8 cellular contexts compared by ENCODE assay signal in genomic region chr4:71187399-71188196, GRCh38.
DNase-seq lines count a peak whose midpoint lies in the region; ATAC-seq and TF ChIP-seq lines count a peak whose summit lies in the region.

No MANE protein-coding gene starts in this region.

- peak; percentile 42 for ATAC-seq in left ventricle myocardium superior

- 1% methylated on average over 29 of the region's 46 CpGs for WGBS in prostate gland

- H3K27ac ChIP-seq in prostate gland = peak overlapping the region; percentile 61 to 72

- intact Hi-C loops in left ventricle myocardium superior (cut with micrococcal nuclease) = no loop called here
- intact Hi-C loops in prostate gland (cut with DNase I) = no loop called here

- no peaks in the 10 kb centered on the region for H3K9me3 Mint-ChIP-seq in activated naive CD4-positive, alpha-beta T cell treated with anti-CD3 and anti-CD28 coated beads, Interleukin-2, amount 50 U/mL, for 24 hours

- peaks cover 32% of the 10 kb centered on the region for H3K4me1 Mint-ChIP-seq in activated naive CD4-positive, alpha-beta T cell treated with anti-CD3 and anti-CD28 coated beads, Interleukin-2, amount 50 U/mL, for 24 hours

- H3K36me3 Mint-ChIP-seq in activated naive CD4-positive, alpha-beta T cell treated with anti-CD3 and anti-CD28 coated beads, Interleukin-2, amount 50 U/mL, for 24 hours = no peaks in the 10 kb centered on the region

- no peak overlapping the region for H3K27ac Mint-ChIP-seq in activated naive CD4-positive, alpha-beta T cell treated with anti-CD3 and anti-CD28 coated beads, Interleukin-2, amount 50 U/mL, for 24 hours

- H3K4me3 Mint-ChIP-seq in activated naive CD4-positive, alpha-beta T cell treated with anti-CD3 and anti-CD28 coated beads, Interleukin-2, amount 50 U/mL, for 24 hours = peak overlapping the region; percentile 78

- no peaks in the 10 kb centered on the region for H3K9me3 ChIP-seq in prostate gland

- peaks cover 44% of the 10 kb centered on the region for H3K27me3 Mint-ChIP-seq in activated naive CD4-positive, alpha-beta T cell treated with anti-CD3 and anti-CD28 coated beads, Interleukin-2, amount 50 U/mL, for 24 hours

- peak overlapping the region; percentile 65 to 69 for H3K4me3 ChIP-seq in prostate gland

- no peaks in the 10 kb centered on the region for H3K36me3 ChIP-seq in prostate gland

- H3K4me1 ChIP-seq in prostate gland (replicated peaks) = no peaks in the 10 kb centered on the region

- no peak for TF ChIP-seq CTCF in prostate gland (IDR thresholded peaks at IDR 0.05)

- no peaks in the 10 kb centered on the region for H3K27me3 ChIP-seq in prostate gland (replicated peaks; ENCODE audit: insufficient read depth)

- TF ChIP-seq POLR2A in prostate gland (IDR thresholded peaks at IDR 0.05) = peak; percentile 26

- DNase-seq in activated T-cell treated with anti-CD3 and anti-CD28 coated beads for 1 hour (ENCODE audit: low read depth) = peak; percentile 2
- DNase-seq in activated T-cell treated with anti-CD3 and anti-CD28 coated beads for 4 hours = no peak
- peak; percentile 73 for DNase-seq in M059J (ENCODE audit: low read depth)
- DNase-seq in left ventricle myocardium superior = peak; percentile 45
- DNase-seq in prostate gland (ENCODE audit: low spot score) = peak; percentile 35
- no peak for DNase-seq in DMS114 treated with DMSO at 0.1 percent for 48 hours (lab: John Stamatoyannopoulos, UW; ENCODE audit: unreplicated experiment)
- no peak for DNase-seq in SKM-1 (lab: John Stamatoyannopoulos, UW; ENCODE audit: unreplicated experiment)

Comparison
In these comparisons a context has a peak if more than half of its experiments do, and no peak if none do; other contexts are left out.
1. DNase-seq: peak in activated T-cell treated with anti-CD3 and anti-CD28 coated beads for 1 hour (single experiment), M059J (single experiment), left ventricle myocardium superior (single experiment) and prostate gland (single experiment); none in activated T-cell treated with anti-CD3 and anti-CD28 coated beads for 4 hours (single experiment), DMS114 treated with DMSO at 0.1 percent for 48 hours (single experiment) and SKM-1 (single experiment).